In the genomic region with DNA sequence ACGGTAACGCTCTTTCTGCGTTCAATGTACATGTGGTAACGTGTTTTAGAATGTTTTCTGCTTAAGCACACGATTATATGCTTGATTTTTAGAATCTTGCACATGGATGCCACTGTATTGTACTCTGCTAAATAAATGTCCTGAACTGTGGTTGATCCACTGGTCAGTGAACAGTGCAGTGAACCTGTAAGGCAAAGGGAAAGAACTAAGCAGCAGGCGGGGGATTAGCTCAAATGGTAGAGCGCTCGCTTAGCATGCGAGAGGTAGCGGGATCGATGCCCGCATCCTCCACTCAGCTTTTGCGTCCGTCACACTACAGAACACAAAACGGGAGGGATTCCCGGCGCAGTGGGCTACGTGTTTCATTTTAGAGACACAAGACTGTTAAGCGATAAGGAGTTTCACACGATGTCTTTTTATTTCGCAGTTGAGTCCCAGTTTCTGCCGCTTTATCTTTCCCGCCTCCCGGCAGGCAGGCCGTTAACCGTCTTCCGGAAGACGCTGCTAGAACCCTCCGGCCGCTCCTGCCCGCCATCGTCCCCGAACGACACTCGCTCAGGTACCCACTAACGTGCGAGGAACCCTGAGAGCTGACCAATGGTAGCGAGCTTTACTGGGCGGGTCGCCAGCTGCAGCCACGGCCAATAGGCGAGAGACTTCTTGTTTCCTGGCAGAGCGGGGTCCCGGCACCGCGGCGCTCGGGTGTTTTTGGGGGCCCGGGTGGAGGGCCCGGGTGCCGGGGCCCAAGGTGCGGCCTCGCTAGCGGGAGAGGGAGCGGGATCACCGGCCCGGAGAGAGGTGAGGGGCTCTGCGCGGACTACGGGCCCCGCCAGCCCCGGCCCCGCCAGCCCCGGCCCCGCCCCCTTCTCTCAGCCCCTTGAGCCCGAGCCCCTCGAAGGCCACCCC, we compare ENCODE assay signal across 1 cellular context.
TF ChIP-seq lines count a peak whose summit lies in the region.

A gene with protein sequence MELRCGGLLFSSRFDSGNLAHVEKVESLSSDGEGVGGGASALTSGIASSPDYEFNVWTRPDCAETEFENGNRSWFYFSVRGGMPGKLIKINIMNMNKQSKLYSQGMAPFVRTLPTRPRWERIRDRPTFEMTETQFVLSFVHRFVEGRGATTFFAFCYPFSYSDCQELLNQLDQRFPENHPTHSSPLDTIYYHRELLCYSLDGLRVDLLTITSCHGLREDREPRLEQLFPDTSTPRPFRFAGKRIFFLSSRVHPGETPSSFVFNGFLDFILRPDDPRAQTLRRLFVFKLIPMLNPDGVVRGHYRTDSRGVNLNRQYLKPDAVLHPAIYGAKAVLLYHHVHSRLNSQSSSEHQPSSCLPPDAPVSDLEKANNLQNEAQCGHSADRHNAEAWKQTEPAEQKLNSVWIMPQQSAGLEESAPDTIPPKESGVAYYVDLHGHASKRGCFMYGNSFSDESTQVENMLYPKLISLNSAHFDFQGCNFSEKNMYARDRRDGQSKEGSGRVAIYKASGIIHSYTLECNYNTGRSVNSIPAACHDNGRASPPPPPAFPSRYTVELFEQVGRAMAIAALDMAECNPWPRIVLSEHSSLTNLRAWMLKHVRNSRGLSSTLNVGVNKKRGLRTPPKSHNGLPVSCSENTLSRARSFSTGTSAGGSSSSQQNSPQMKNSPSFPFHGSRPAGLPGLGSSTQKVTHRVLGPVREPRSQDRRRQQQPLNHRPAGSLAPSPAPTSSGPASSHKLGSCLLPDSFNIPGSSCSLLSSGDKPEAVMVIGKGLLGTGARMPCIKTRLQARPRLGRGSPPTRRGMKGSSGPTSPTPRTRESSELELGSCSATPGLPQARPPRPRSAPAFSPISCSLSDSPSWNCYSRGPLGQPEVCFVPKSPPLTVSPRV (plus strand): TSS at position 673 of the 906 bp plus-strand sequence. CDS start 1,291 bp downstream, outside the sequence.

TF ChIP-seq in liver, 16 proteins besides CTCF, POLR2A, EP300 and RAD21 (continued from another document):
- peak; percentile 11 for TF ChIP-seq NR2F2 (IDR thresholded peaks at IDR 0.05)
- TF ChIP-seq, protein P1, sequence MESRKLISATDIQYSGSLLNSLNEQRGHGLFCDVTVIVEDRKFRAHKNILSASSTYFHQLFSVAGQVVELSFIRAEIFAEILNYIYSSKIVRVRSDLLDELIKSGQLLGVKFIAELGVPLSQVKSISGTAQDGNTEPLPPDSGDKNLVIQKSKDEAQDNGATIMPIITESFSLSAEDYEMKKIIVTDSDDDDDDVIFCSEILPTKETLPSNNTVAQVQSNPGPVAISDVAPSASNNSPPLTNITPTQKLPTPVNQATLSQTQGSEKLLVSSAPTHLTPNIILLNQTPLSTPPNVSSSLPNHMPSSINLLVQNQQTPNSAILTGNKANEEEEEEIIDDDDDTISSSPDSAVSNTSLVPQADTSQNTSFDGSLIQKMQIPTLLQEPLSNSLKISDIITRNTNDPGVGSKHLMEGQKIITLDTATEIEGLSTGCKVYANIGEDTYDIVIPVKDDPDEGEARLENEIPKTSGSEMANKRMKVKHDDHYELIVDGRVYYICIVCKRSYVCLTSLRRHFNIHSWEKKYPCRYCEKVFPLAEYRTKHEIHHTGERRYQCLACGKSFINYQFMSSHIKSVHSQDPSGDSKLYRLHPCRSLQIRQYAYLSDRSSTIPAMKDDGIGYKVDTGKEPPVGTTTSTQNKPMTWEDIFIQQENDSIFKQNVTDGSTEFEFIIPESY (IDR thresholded peaks at IDR 0.05): peak; percentile 36
- TF ChIP-seq RXRA (IDR thresholded peaks at IDR 0.05): peak; percentile 58
- TF ChIP-seq JUND (IDR thresholded peaks at IDR 0.05): peak in 1 of 2 donors; percentile 14
- TF ChIP-seq FOXA1 (IDR thresholded peaks at IDR 0.05): peak; percentile 5
